Comparison of ENCODE assay signal across 1 cellular context in genomic region chr1:53913352-53914043, GRCh38.
TF ChIP-seq lines count a peak whose summit lies in the region.

No MANE protein-coding gene starts in this region.

TF ChIP-seq in WTC11, 78 proteins besides CTCF, POLR2A, EP300 and RAD21 (continued from another document):
- TF ChIP-seq, protein P1, sequence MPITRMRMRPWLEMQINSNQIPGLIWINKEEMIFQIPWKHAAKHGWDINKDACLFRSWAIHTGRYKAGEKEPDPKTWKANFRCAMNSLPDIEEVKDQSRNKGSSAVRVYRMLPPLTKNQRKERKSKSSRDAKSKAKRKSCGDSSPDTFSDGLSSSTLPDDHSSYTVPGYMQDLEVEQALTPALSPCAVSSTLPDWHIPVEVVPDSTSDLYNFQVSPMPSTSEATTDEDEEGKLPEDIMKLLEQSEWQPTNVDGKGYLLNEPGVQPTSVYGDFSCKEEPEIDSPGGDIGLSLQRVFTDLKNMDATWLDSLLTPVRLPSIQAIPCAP (CRISPR knock-in tag; IDR thresholded peaks at IDR 0.05) = no peak
- TF ChIP-seq, protein P2, sequence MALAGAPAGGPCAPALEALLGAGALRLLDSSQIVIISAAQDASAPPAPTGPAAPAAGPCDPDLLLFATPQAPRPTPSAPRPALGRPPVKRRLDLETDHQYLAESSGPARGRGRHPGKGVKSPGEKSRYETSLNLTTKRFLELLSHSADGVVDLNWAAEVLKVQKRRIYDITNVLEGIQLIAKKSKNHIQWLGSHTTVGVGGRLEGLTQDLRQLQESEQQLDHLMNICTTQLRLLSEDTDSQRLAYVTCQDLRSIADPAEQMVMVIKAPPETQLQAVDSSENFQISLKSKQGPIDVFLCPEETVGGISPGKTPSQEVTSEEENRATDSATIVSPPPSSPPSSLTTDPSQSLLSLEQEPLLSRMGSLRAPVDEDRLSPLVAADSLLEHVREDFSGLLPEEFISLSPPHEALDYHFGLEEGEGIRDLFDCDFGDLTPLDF (CRISPR knock-in tag; IDR thresholded peaks at IDR 0.05) = no peak
- TF ChIP-seq, protein P3, sequence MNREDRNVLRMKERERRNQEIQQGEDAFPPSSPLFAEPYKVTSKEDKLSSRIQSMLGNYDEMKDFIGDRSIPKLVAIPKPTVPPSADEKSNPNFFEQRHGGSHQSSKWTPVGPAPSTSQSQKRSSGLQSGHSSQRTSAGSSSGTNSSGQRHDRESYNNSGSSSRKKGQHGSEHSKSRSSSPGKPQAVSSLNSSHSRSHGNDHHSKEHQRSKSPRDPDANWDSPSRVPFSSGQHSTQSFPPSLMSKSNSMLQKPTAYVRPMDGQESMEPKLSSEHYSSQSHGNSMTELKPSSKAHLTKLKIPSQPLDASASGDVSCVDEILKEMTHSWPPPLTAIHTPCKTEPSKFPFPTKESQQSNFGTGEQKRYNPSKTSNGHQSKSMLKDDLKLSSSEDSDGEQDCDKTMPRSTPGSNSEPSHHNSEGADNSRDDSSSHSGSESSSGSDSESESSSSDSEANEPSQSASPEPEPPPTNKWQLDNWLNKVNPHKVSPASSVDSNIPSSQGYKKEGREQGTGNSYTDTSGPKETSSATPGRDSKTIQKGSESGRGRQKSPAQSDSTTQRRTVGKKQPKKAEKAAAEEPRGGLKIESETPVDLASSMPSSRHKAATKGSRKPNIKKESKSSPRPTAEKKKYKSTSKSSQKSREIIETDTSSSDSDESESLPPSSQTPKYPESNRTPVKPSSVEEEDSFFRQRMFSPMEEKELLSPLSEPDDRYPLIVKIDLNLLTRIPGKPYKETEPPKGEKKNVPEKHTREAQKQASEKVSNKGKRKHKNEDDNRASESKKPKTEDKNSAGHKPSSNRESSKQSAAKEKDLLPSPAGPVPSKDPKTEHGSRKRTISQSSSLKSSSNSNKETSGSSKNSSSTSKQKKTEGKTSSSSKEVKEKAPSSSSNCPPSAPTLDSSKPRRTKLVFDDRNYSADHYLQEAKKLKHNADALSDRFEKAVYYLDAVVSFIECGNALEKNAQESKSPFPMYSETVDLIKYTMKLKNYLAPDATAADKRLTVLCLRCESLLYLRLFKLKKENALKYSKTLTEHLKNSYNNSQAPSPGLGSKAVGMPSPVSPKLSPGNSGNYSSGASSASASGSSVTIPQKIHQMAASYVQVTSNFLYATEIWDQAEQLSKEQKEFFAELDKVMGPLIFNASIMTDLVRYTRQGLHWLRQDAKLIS (CRISPR knock-in tag; IDR thresholded peaks at IDR 0.05; ENCODE audit: borderline replicate concordance) = no peak
- TF ChIP-seq FOXP1 (CRISPR knock-in tag; IDR thresholded peaks at IDR 0.05; ENCODE audit: borderline replicate concordance) (no peak), MYBL2 (CRISPR knock-in tag; IDR thresholded peaks at IDR 0.05) (no peak), NFATC4 (CRISPR knock-in tag; IDR thresholded peaks at IDR 0.05) (no peak), GTF2I (CRISPR knock-in tag; conservative IDR thresholded peaks at IDR 0.05) (no peak)
